ENCODE assay signal across 10 cellular contexts in genomic region chr10:88728107-88728763, GRCh38. TPM values are rescaled to one million over a fixed set of nuclear protein-coding genes. Genes with fewer than 3 reads are reported as not detected.
DNase-seq lines count a peak whose midpoint lies in the region; ATAC-seq, FAIRE-seq and TF ChIP-seq lines count a peak whose summit lies in the region.
"Had no signal": no experiment of that assay in that cellular context is flagged by ENCODE, and none has a peak within 500 bp of the region (broad histone marks: within the 10 kb centered on the region; RNA-seq: fewer than 3 reads in every experiment).

No MANE protein-coding gene starts in this region.

- DNase-seq in D721Med (ENCODE audit: insufficient read length, low spot score) (no peak), LHCN-M2 (ENCODE audit: low read depth) (peak; percentile 10), NCI-H748 (lab: John Stamatoyannopoulos, UW; ENCODE audit: unreplicated experiment) (no peak), COLO829 (ENCODE audit: low spot score) (no peak)
- peak; percentile 20 for DNase-seq in activated naive CD4-positive, alpha-beta T cell treated with anti-CD3 and anti-CD28 coated beads, Interleukin-2, amount 50 U/mL, for 16 hours
- DNase-seq in natural killer cell treated with Interleukin-12 subunit alpha and Interleukin-12 subunit beta and Interleukin-15 and Interleukin-18, amount 100 ng/mL, for 72 hours (ENCODE audit: low spot score): no peak

- H3K27me3 Mint-ChIP-seq in natural killer cell treated with Interleukin-12 subunit alpha and Interleukin-12 subunit beta and Interleukin-15 and Interleukin-18, amount 100 ng/mL, for 72 hours: no peaks in the 10 kb centered on the region
- H3K27me3 Mint-ChIP-seq: stimulated activated naive CD8-positive, alpha-beta T cell treated with anti-CD3 and anti-CD28 coated beads, Interleukin-15, Interleukin-2, amounts not matched to agents 100 ng/mL and 50 ng/mL, for 24 hours had no signal

- no peak for FAIRE-seq in D721Med (lab: Jason Lieb, UNC)
- FAIRE-seq: TTC549 had no signal

- H3K4me1 Mint-ChIP-seq in natural killer cell treated with Interleukin-12 subunit alpha and Interleukin-12 subunit beta and Interleukin-15 and Interleukin-18, amount 100 ng/mL, for 72 hours (ENCODE audit: low read depth in 2 of 2): peaks cover 0 to 5% of the 10 kb centered on the region in 2 donors

- H3K9me3 Mint-ChIP-seq in natural killer cell treated with Interleukin-12 subunit alpha and Interleukin-12 subunit beta and Interleukin-15 and Interleukin-18, amount 100 ng/mL, for 72 hours: no peaks in the 10 kb centered on the region
- H3K9me3 Mint-ChIP-seq: stimulated activated naive CD8-positive, alpha-beta T cell treated with anti-CD3 and anti-CD28 coated beads, Interleukin-15, Interleukin-2, amounts not matched to agents 100 ng/mL and 50 ng/mL, for 24 hours had no signal

- H3K4me3 Mint-ChIP-seq in natural killer cell treated with Interleukin-12 subunit alpha and Interleukin-12 subunit beta and Interleukin-15 and Interleukin-18, amount 100 ng/mL, for 72 hours: no peak overlapping the region
- H3K4me3 Mint-ChIP-seq: stimulated activated naive CD8-positive, alpha-beta T cell treated with anti-CD3 and anti-CD28 coated beads, Interleukin-15, Interleukin-2, amounts not matched to agents 100 ng/mL and 50 ng/mL, for 24 hours had no signal

- peak; percentile 20 to 48 for ATAC-seq in natural killer cell treated with Interleukin-12 subunit alpha and Interleukin-12 subunit beta and Interleukin-15 and Interleukin-18, amount 100 ng/mL, for 72 hours
- no peak for ATAC-seq in HG03432 (IDR thresholded peaks at IDR 0.05; ENCODE audit: unreplicated experiment)
- ATAC-seq in HG03565 (IDR thresholded peaks at IDR 0.05; ENCODE audit: unreplicated experiment): no peak

- no peaks in the 10 kb centered on the region for H3K36me3 Mint-ChIP-seq in natural killer cell treated with Interleukin-12 subunit alpha and Interleukin-12 subunit beta and Interleukin-15 and Interleukin-18, amount 100 ng/mL, for 72 hours

- no peak overlapping the region for H3K27ac Mint-ChIP-seq in natural killer cell treated with Interleukin-12 subunit alpha and Interleukin-12 subunit beta and Interleukin-15 and Interleukin-18, amount 100 ng/mL, for 72 hours
- H3K27ac Mint-ChIP-seq: stimulated activated naive CD8-positive, alpha-beta T cell treated with anti-CD3 and anti-CD28 coated beads, Interleukin-15, Interleukin-2, amounts not matched to agents 100 ng/mL and 50 ng/mL, for 24 hours had no signal

- peak; percentile 7 for TF ChIP-seq CTCF in D721Med (IDR thresholded peaks at IDR 0.05; ENCODE audit: insufficient read depth, missing control alignments)

RNA-seq across cellular contexts. Expression of gene LIPK, which starts 22.2 kb away (rescaled TPM):
- 0.17 TPM in 1 of 2 replicates, not detected in the other for total RNA-seq in LHCN-M2 (2014; rRNA removed)
- not detected for polyA plus RNA-seq in LHCN-M2 (2012)
- total RNA-seq in natural killer cell treated with Interleukin-12 subunit alpha and Interleukin-12 subunit beta and Interleukin-15 and Interleukin-18, amount 100 ng/mL, for 72 hours: not detected

RNA-seq across cellular contexts. Expression of gene LIPN, which starts 31.6 kb away (rescaled TPM):
- total RNA-seq in LHCN-M2 (2014; rRNA removed): not detected in 2 replicates
- not detected for polyA plus RNA-seq in LHCN-M2 (2012)
- total RNA-seq in natural killer cell treated with Interleukin-12 subunit alpha and Interleukin-12 subunit beta and Interleukin-15 and Interleukin-18, amount 100 ng/mL, for 72 hours: not detected

Comparison
In these comparisons a context has a peak if more than half of its experiments do, and no peak if none do; other contexts are left out.
1. DNase-seq: peak in LHCN-M2 (single experiment) and activated naive CD4-positive, alpha-beta T cell treated with anti-CD3 and anti-CD28 coated beads, Interleukin-2, amount 50 U/mL, for 16 hours (single experiment); none in D721Med (single experiment), natural killer cell treated with Interleukin-12 subunit alpha and Interleukin-12 subunit beta and Interleukin-15 and Interleukin-18, amount 100 ng/mL, for 72 hours (single experiment), NCI-H748 (single experiment) and COLO829 (single experiment).
2. ATAC-seq: peak in natural killer cell treated with Interleukin-12 subunit alpha and Interleukin-12 subunit beta and Interleukin-15 and Interleukin-18, amount 100 ng/mL, for 72 hours (2 of 2); none in HG03432 (single experiment) and HG03565 (single experiment).